In the genomic region with DNA sequence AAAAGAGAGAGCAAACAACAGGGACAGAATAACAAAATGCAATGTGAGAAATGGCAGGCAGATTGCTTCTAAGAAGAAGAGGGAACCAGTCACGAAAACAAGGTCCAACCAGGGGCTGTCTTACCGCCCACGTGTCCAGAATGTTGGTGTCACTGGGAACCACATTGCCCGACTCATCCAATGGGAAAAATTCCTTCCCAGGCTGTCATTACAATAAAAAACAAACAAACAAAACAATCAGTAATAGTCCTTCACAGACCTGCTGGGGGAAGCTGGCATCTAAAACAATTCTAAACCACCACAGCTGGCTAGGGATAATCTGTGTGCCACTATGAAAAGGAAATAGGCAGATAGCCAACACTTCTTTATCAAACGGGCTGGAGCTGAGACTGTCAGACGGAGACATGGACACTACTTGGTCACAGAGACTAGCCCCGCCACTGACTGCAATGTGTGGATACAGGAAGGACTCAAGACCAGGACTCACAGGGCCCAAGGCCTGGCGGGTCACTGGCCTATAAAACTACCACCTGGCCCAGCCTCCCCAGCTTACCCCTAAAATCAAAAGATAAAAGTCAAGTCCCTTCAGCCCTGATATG, we compare ENCODE assay signal across 22 cellular contexts. TPM values are rescaled to one million over a fixed set of nuclear protein-coding genes. Genes with fewer than 3 reads are reported as not detected.
DNase-seq lines count a peak whose midpoint lies in the region; TF ChIP-seq lines count a peak whose summit lies in the region.
"Had no signal": no experiment of that assay in that cellular context is flagged by ENCODE, and none has a peak within 500 bp of the region (broad histone marks: within the 10 kb centered on the region; RNA-seq: fewer than 3 reads in every experiment).

No MANE protein-coding gene starts in this region.

- intact Hi-C loops in mammary epithelial cell (cut with micrococcal nuclease), result no loop called here
- intact Hi-C loops in sigmoid colon (cut with DNase I), result no loop called here

- H3K27me3 ChIP-seq in mammary epithelial cell (ENCODE audit: insufficient read depth, low read length), result no peaks in the 10 kb centered on the region
- no peaks in the 10 kb centered on the region for H3K27me3 ChIP-seq in sigmoid colon
- H3K27me3 ChIP-seq: BE2C, vagina had no signal

- H2AFZ ChIP-seq in mammary epithelial cell (ENCODE audit: low read depth, low read length), result no peak overlapping the region

- H3K4me2 ChIP-seq in mammary epithelial cell (ENCODE audit: insufficient read depth, low read depth, low read length), result no peak overlapping the region

- dilution Hi-C loops in mammary epithelial cell (cut with HindIII; ENCODE audit: low sequenced_read_pairs), result loop anchor here (25.0 kb wide), 1 partner anchor 163 kb away; no protein-coding TSS in a partner anchor

- peaks cover 33% of the 10 kb centered on the region for H3K79me2 ChIP-seq in mammary epithelial cell (ENCODE audit: insufficient read depth, low read length)

- peak overlapping the region; percentile 89 for H3K27ac ChIP-seq in mammary epithelial cell (ENCODE audit: insufficient read depth, low read depth, low read length)
- H3K27ac ChIP-seq in sigmoid colon, result no peak overlapping the region
- H3K27ac ChIP-seq: vagina had no signal

- TF ChIP-seq CTCF in mammary epithelial cell (conservative IDR thresholded peaks at IDR 0.05 in 1 of 2, IDR thresholded peaks at IDR 0.05 in 1 of 2; ENCODE audit: extremely low read depth in 1 of 2, insufficient read depth in 1 of 2, low read depth in 1 of 2, low read length in 2 of 2) (no peak), sigmoid colon (IDR thresholded peaks at IDR 0.05) (no peak)

- no TSS peak for BruUV-seq in mammary epithelial cell (replicated peaks; lab: Mats Ljungman, UMichigan)

- no peaks in the 10 kb centered on the region for H3K9me3 ChIP-seq in mammary epithelial cell (replicated peaks; ENCODE audit: insufficient read depth, low read length)
- H3K9me3 ChIP-seq in sigmoid colon, result no peaks in the 10 kb centered on the region
- H3K9me3 ChIP-seq: BE2C, SK-N-SH, vagina had no signal

- H3K36me3 ChIP-seq in mammary epithelial cell (ENCODE audit: insufficient read depth, low read length) (peaks cover 32% of the 10 kb centered on the region), sigmoid colon (peaks cover 30 to 65% (median 50%) of the 10 kb centered on the region in 4 donors)

- CTCF ChIA-PET in mammary epithelial cell (lab: Charles Lee; ENCODE audit: low non-redundant PET), result no interaction called here

- no peak overlapping the region for H3K9ac ChIP-seq in mammary epithelial cell (ENCODE audit: insufficient read depth, low read length)
- H3K9ac ChIP-seq: SK-N-SH had no signal

- H3K4me3 ChIP-seq in mammary epithelial cell (replicated peaks in 1 of 3; ENCODE audit: insufficient read depth in 1 of 3, low read depth in 2 of 3, low read length in 3 of 3) (no peak overlapping the region), sigmoid colon (no peak overlapping the region)
- H3K4me3 ChIP-seq: GM12878, vagina had no signal

- no peak for TF ChIP-seq POLR2A in sigmoid colon (IDR thresholded peaks at IDR 0.05)

- H4K20me1 ChIP-seq in mammary epithelial cell (ENCODE audit: insufficient read depth, low read length), result no peaks in the 10 kb centered on the region

- in situ Hi-C loops in mammary epithelial cell (cut with MboI; ENCODE audit: low sequenced_read_pairs in 2 of 2), result loop anchor here in 1 of 2 donors (10.0 kb wide), 1 partner anchor 165 kb away; no protein-coding TSS in a partner anchor

- DNase-seq in EH (ENCODE audit: low read depth) (peak; percentile 58), NCI-H774 (lab: John Stamatoyannopoulos, UW) (peak; percentile 15), mammary epithelial cell (no peak), myocyte (ENCODE audit: low read depth) (peak; percentile 78), NCI-H1105 (lab: John Stamatoyannopoulos, UW) (no peak), sigmoid colon (no peak), middle frontal gyrus (ENCODE audit: extremely low spot score, low spot score) (no peak)
- DNase-seq: activated CD4-positive, alpha-beta T cell treated with anti-CD3 and anti-CD28 coated beads for 48 hours; activated gamma-delta T cell treated with Interleukin-2 at 50 U/mL for 16 hours; BE2C; foreskin melanocyte; GF-D8; kidney glomerular epithelial cell; NCI-H1092; NCI-H526 treated with DMSO at 0.1 percent for 48 hours; OCI-M1; SK-N-SH; stimulated activated CD4-positive, alpha-beta T cell treated with anti-CD3 and anti-CD28 coated beads, Interleukin-4, amount 100 ng/mL, for 24 hours; substantia nigra; T-helper 9 cell had no signal

- 77% methylated on average over 8 of the region's 8 CpGs for WGBS in mammary epithelial cell (ENCODE audit: low coverage, missing lambda C conversion rate)
- 55 to 79% methylated on average over 8 of the region's 8 CpGs for WGBS in sigmoid colon, 2 donors

- TF ChIP-seq EP300 in sigmoid colon (IDR thresholded peaks at IDR 0.05), result no peak

- peaks cover 30% of the 10 kb centered on the region for H3K4me1 ChIP-seq in mammary epithelial cell (ENCODE audit: insufficient read depth, low read length)
- peaks cover 0 to 26% (median 10%) of the 10 kb centered on the region in 4 donors for H3K4me1 ChIP-seq in sigmoid colon
- H3K4me1 ChIP-seq: BE2C had no signal

RNA-seq across cellular contexts. Expression of gene AKR1B1, which starts 9.2 kb away (rescaled TPM):
- total RNA-seq in mammary epithelial cell (100 to 1,000 TPM in 1 of 2 donors, 10 to 100 TPM in 1; 78.9 to 137 TPM), myocyte (151 and 157 TPM in 2 replicates), sigmoid colon (10 to 100 TPM; 35.8 to 59.2 (median 50.0) TPM)
- polyA plus RNA-seq in mammary epithelial cell (286 TPM), sigmoid colon (10 to 100 TPM; 40.3 to 50.5 (median 44.4) TPM)
- polyA minus RNA-seq in mammary epithelial cell, result 117 TPM
- polyA plus RNA-seq in myocyte (2012), result 239 TPM

Comparison
In these comparisons a context has a peak if more than half of its experiments do, and no peak if none do; other contexts are left out.
1. DNase-seq: peak in EH (single experiment), NCI-H774 (single experiment) and myocyte (single experiment); none in mammary epithelial cell (single experiment), NCI-H1105 (single experiment), sigmoid colon (single experiment) and middle frontal gyrus (single experiment).